18 cellular contexts compared by ENCODE assay signal in genomic region chr10:15469066-15469465, GRCh38.
A peak's percentile ranks its signal among the peaks of the same experiment; 100 is the strongest.
DNase-seq lines count a peak whose midpoint lies in the region; FAIRE-seq and TF ChIP-seq lines count a peak whose summit lies in the region.
"Had no signal": no experiment of that assay in that cellular context is flagged by ENCODE, and none has a peak within 500 bp of the region (broad histone marks: within the 10 kb centered on the region; RNA-seq: fewer than 3 reads in every experiment).

No MANE protein-coding gene starts in this region.

- no peaks in the 10 kb centered on the region for H3K79me2 ChIP-seq in neural progenitor cell (ENCODE audit: low read depth)
- H3K79me2 ChIP-seq in hepatocyte = no peaks in the 10 kb centered on the region

- H3K9me3 ChIP-seq in BLaER1 = peaks cover 64% of the 10 kb centered on the region
- no peaks in the 10 kb centered on the region for H3K9me3 ChIP-seq in neural progenitor cell (ENCODE audit: low read depth)
- no peaks in the 10 kb centered on the region for H3K9me3 ChIP-seq in kidney (ENCODE audit: control insufficient read depth in 1 of 2, low read length in 2 of 2)
- H3K9me3 ChIP-seq in hepatocyte (ENCODE audit: low read depth) = no peaks in the 10 kb centered on the region

- DNase-seq in AG08395 (ENCODE audit: low spot score) = peak; percentile 28
- DNase-seq in astrocyte of the cerebellum (ENCODE audit: low read depth) = peak; percentile 63
- DNase-seq in neural progenitor cell (ENCODE audit: low spot score) = no peak
- no peak for DNase-seq in kidney
- no peak for DNase-seq in hepatocyte (ENCODE audit: low spot score)
- DNase-seq in GM10266 (ENCODE audit: extremely low spot score) = no peak
- DNase-seq: 8988T; AML-193; CD4-positive, alpha-beta memory T cell; DMS153; DMS79; GF-D8; H9 had no signal

- H3K27ac Mint-ChIP-seq in neural progenitor cell = peak overlapping the region; percentile 26
- H3K27ac Mint-ChIP-seq: CD14-positive monocyte; CD4-positive, alpha-beta memory T cell; H9 had no signal

- no peak for FAIRE-seq in kidney (lab: Jason Lieb, UNC)
- FAIRE-seq: GM12878, GM19239, H1 had no signal

- no peak overlapping the region for H2AFZ ChIP-seq in neural progenitor cell (replicated peaks)
- H2AFZ ChIP-seq in hepatocyte = no peak overlapping the region

- no peaks in the 10 kb centered on the region for H3K27me3 ChIP-seq in BLaER1
- peaks cover 87% of the 10 kb centered on the region for H3K27me3 ChIP-seq in neural progenitor cell
- no peaks in the 10 kb centered on the region for H3K27me3 ChIP-seq in hepatocyte

- peaks cover 69% of the 10 kb centered on the region for H3K4me1 ChIP-seq in BLaER1
- peaks cover 45% of the 10 kb centered on the region for H3K4me1 ChIP-seq in neural progenitor cell
- H3K4me1 ChIP-seq in kidney (ENCODE audit: control insufficient read depth in 1 of 2, insufficient read depth in 1 of 2, low read depth in 1 of 2, low read length in 2 of 2) = no peaks in the 10 kb centered on the region
- H3K4me1 ChIP-seq in hepatocyte (ENCODE audit: insufficient read depth) = peaks cover 12% of the 10 kb centered on the region

- H3K4me3 Mint-ChIP-seq in neural progenitor cell = no peak overlapping the region
- H3K4me3 Mint-ChIP-seq: CD14-positive monocyte; CD4-positive, alpha-beta memory T cell; H9 had no signal

- H3K9me3 Mint-ChIP-seq in neural progenitor cell = peaks cover 20% of the 10 kb centered on the region
- H3K9me3 Mint-ChIP-seq: H9 had no signal

- H3K9ac ChIP-seq in BLaER1 = no peak overlapping the region
- H3K9ac ChIP-seq in neural progenitor cell = no peak overlapping the region
- H3K9ac ChIP-seq in kidney (ENCODE audit: low read length in 2 of 2) = no peak overlapping the region

- H3K4me2 ChIP-seq in BLaER1 (peak overlapping the region; percentile 93), neural progenitor cell (no peak overlapping the region), hepatocyte (no peak overlapping the region)

- peaks cover 25% of the 10 kb centered on the region for H3F3A ChIP-seq in neural progenitor cell (ENCODE audit: low read depth)

- TF ChIP-seq CTCF in astrocyte of the cerebellum (IDR thresholded peaks at IDR 0.05; ENCODE audit: low read depth, low read length, missing control alignments) = no peak
- no peak for TF ChIP-seq CTCF in neural progenitor cell (IDR thresholded peaks at IDR 0.05)
- TF ChIP-seq CTCF in kidney (IDR thresholded peaks at IDR 0.05; ENCODE audit: borderline replicate concordance, extremely low read depth, insufficient read depth) = no peak
- no peak for TF ChIP-seq CTCF in hepatocyte (IDR thresholded peaks at IDR 0.05; ENCODE audit: poor library complexity)
- TF ChIP-seq CTCF in GM10266 (IDR thresholded peaks at IDR 0.05; ENCODE audit: control insufficient read depth, insufficient read depth, low read depth, missing control alignments) = no peak

- H3K4me3 ChIP-seq in BLaER1 = peak overlapping the region; percentile 55; the same call in 1 of the 2 replicates
- no peak overlapping the region for H3K4me3 ChIP-seq in astrocyte of the cerebellum (ENCODE audit: low read depth, low read length)
- no peak overlapping the region for H3K4me3 ChIP-seq in neural progenitor cell
- H3K4me3 ChIP-seq in kidney (ENCODE audit: low read length in 2 of 2) = no peak overlapping the region
- no peak overlapping the region for H3K4me3 ChIP-seq in hepatocyte
- H3K4me3 ChIP-seq: GM12878 had no signal

- in situ Hi-C loops in astrocyte of the cerebellum (cut with HindIII; ENCODE audit: low sequenced_read_pairs) = no loop called here

- 89% methylated on average over 5 of the region's 5 CpGs for WGBS in hepatocyte (ENCODE audit: low lambda C conversion rate, missing lambda C conversion rate)

- H3K27me3 Mint-ChIP-seq in neural progenitor cell (ENCODE audit: insufficient read depth, low read depth) = peaks cover 10% of the 10 kb centered on the region

- H4K20me1 ChIP-seq in BLaER1 (no peaks in the 10 kb centered on the region), neural progenitor cell (ENCODE audit: low read depth) (no peaks in the 10 kb centered on the region), hepatocyte (ENCODE audit: insufficient read depth, poor library complexity, severe bottlenecking) (no peaks in the 10 kb centered on the region)

- H3K27ac ChIP-seq in BLaER1 = peak overlapping the region; percentile 93
- no peak overlapping the region for H3K27ac ChIP-seq in neural progenitor cell
- no peak overlapping the region for H3K27ac ChIP-seq in kidney (ENCODE audit: low read depth in 2 of 2, low read length in 2 of 2)
- no peak overlapping the region for H3K27ac ChIP-seq in hepatocyte

- no peaks in the 10 kb centered on the region for H3K9me2 ChIP-seq in hepatocyte (replicated peaks; ENCODE audit: insufficient read depth)

- H3K36me3 Mint-ChIP-seq in neural progenitor cell = peaks cover 4% of the 10 kb centered on the region
- H3K36me3 Mint-ChIP-seq: CD14-positive monocyte; CD4-positive, alpha-beta memory T cell had no signal

- intact Hi-C loops in kidney (cut with DNase I) = no loop called here

- peaks cover 50% of the 10 kb centered on the region for H3K4me1 Mint-ChIP-seq in neural progenitor cell
- H3K4me1 Mint-ChIP-seq: CD14-positive monocyte; CD4-positive, alpha-beta memory T cell had no signal

- H3K36me3 ChIP-seq in BLaER1 (peaks cover 46% of the 10 kb centered on the region), neural progenitor cell (no peaks in the 10 kb centered on the region), kidney (ENCODE audit: control insufficient read depth in 1 of 2, insufficient read depth in 2 of 2, low read length in 2 of 2) (no peaks in the 10 kb centered on the region), hepatocyte (replicated peaks; ENCODE audit: insufficient read depth, low read depth) (no peaks in the 10 kb centered on the region)

Comparison
In these comparisons a context has a peak if more than half of its experiments do, and no peak if none do; other contexts are left out.
1. DNase-seq: peak in AG08395 (single experiment) and astrocyte of the cerebellum (single experiment); none in neural progenitor cell (single experiment), kidney (single experiment), hepatocyte (single experiment) and GM10266 (single experiment).